ENCODE assay signal across 16 cellular contexts in the genomic region with DNA sequence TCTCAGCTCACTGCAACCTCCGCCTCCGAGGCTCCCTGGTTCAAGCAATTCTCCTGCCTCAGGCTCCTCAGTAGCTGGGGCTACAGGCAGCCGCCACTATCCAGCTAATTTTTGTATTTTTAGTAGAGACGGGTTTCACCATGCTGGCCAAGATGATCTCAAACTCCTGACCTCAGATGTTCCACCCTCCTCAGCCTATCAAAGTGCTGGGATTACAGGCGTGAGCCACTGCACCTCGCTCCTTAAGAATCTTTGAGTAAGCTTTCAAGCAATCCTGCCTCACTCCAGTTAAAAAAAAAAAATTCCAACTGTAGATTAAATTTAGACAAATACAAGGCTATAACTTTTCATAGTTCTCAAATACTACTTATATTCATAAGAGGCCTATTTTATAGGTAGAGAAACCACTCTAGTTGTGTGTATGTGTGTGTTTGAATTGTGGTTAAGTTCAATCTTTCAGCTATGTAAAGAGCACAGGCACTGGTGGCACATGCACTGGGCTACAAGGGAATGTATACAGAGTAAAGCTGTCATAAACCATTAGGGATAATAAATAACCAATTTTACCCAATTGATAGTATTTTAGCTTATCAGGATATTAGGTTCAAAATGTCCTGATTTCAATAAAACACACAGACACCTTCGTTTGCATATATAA. TPM values are rescaled to one million over a fixed set of nuclear protein-coding genes. Genes with fewer than 3 reads are reported as not detected.
A peak's percentile ranks its signal among the peaks of the same experiment; 100 is the strongest.
DNase-seq lines count a peak whose midpoint lies in the region; ATAC-seq, FAIRE-seq and TF ChIP-seq lines count a peak whose summit lies in the region.
"Had no signal": no experiment of that assay in that cellular context is flagged by ENCODE, and none has a peak within 500 bp of the region (broad histone marks: within the 10 kb centered on the region; RNA-seq: fewer than 3 reads in every experiment).

No MANE protein-coding gene starts in this region.

- 85% methylated on average over 7 of the region's 7 CpGs for WGBS in right lobe of liver (ENCODE audit: insufficient coverage, low coverage, low lambda C conversion rate, missing lambda C conversion rate)
- 98% methylated on average over 7 of the region's 7 CpGs for WGBS in HepG2 (ENCODE audit: low lambda C conversion rate)
- 88% methylated on average over 6 of the region's 7 CpGs for WGBS in K562 (ENCODE audit: insufficient coverage, low coverage, missing lambda C conversion rate)

- TF ChIP-seq RAD21 in HepG2 (CRISPR knock-in tag; IDR thresholded peaks at IDR 0.05): no peak
- TF ChIP-seq RAD21 in K562 (CRISPR knock-in tag; conservative IDR thresholded peaks at IDR 0.05 in 1 of 2, IDR thresholded peaks at IDR 0.05 in 1 of 2): no peak

- H2AFZ ChIP-seq in HepG2 (ENCODE audit: low read length): no peak overlapping the region
- no peak overlapping the region for H2AFZ ChIP-seq in K562 (ENCODE audit: low read depth, low read length)

- intact Hi-C loops in right lobe of liver (cut with DNase I): no loop called here
- intact Hi-C loops in HepG2 (cut with micrococcal nuclease; ENCODE audit: unreplicated experiment): no loop called here
- intact Hi-C loops in K562 (cut with micrococcal nuclease): no loop called here
- intact Hi-C loops in vagina (cut with DNase I): no loop called here

- peaks cover 0 to 27% (median 10%) of the 10 kb centered on the region in 4 donors for H3K4me1 ChIP-seq in right lobe of liver
- peaks cover 21% of the 10 kb centered on the region for H3K4me1 ChIP-seq in HepG2 (ENCODE audit: insufficient read depth, low read length)
- H3K4me1 ChIP-seq in K562 (replicated peaks in 1 of 2; ENCODE audit: control insufficient read depth in 2 of 2, insufficient read depth in 2 of 2, low read length in 2 of 2): no peaks in the 10 kb centered on the region
- H3K4me1 ChIP-seq in vagina: peaks cover 14% of the 10 kb centered on the region
- H3K4me1 ChIP-seq: SJSA1 had no signal

- H3K36me3 ChIP-seq in right lobe of liver: peaks cover 0 to 6% (median 0%) of the 10 kb centered on the region in 4 donors
- H3K36me3 ChIP-seq in HepG2 (replicated peaks in 1 of 2; ENCODE audit: control insufficient read depth in 1 of 2, insufficient read depth in 2 of 2, low read length in 2 of 2): peaks cover 2 to 23% of the 10 kb centered on the region in 2 experiments; a peak in 3 of 5 replicates
- peaks cover 42% of the 10 kb centered on the region for H3K36me3 ChIP-seq in K562 (ENCODE audit: control insufficient read depth, insufficient read depth, low read length)
- H3K36me3 ChIP-seq in vagina: peaks cover 0 to 17% of the 10 kb centered on the region in 2 donors

- H3K9ac ChIP-seq in HepG2 (ENCODE audit: insufficient read depth, low read depth, low read length) (no peak overlapping the region), K562 (ENCODE audit: insufficient read depth in 1 of 2, low read depth in 2 of 2, low read length in 2 of 2) (no peak overlapping the region)

- H3K9me1 ChIP-seq in K562 (ENCODE audit: control insufficient read depth, insufficient read depth, low read length): no peaks in the 10 kb centered on the region

- TF ChIP-seq EP300 in HepG2 (IDR thresholded peaks at IDR 0.05; ENCODE audit: low read depth in 2 of 2, low read length in 2 of 2) (no peak), HepG2 (CRISPR knock-in tag; IDR thresholded peaks at IDR 0.05; ENCODE audit: borderline replicate concordance) (no peak), K562 (IDR thresholded peaks at IDR 0.05; ENCODE audit: low read length) (no peak)

- CTCF ChIA-PET in HepG2 (lab: Yijun Ruan, JAX; ENCODE audit: low intra/inter-chr PET ratio, low total read pairs) (no interaction called here), K562 (lab: Yijun Ruan, JAX; ENCODE audit: low intra/inter-chr PET ratio) (no interaction called here)

- TF ChIP-seq CTCF in right lobe of liver (IDR thresholded peaks at IDR 0.05) (no peak), HepG2 (CRISPR knock-in tag; IDR thresholded peaks at IDR 0.05) (no peak), K562 (IDR thresholded peaks at IDR 0.05 in 2 of 3, conservative IDR thresholded peaks at IDR 0.05 in 1 of 3; ENCODE audit: insufficient read depth in 2 of 3, low read depth in 1 of 3, low read length in 3 of 3) (no peak), vagina (IDR thresholded peaks at IDR 0.05) (no peak)

- in situ Hi-C loops in HepG2 (cut with HindIII; ENCODE audit: extremely low pct_ligation_motif_present, low pct_unique_long_range_greater_than_20kb): no loop called here
- in situ Hi-C loops in K562 (cut with MboI): no loop called here

- H3K27ac ChIP-seq in right lobe of liver: peak overlapping the region; percentile 23 to 75 (median 63)
- no peak overlapping the region for H3K27ac ChIP-seq in HepG2 (ENCODE audit: extremely low read length, insufficient read depth, low read length)
- no peak overlapping the region for H3K27ac ChIP-seq in K562 (ENCODE audit: extremely low read depth, low read depth, low read length)
- H3K27ac ChIP-seq in vagina: peak overlapping the region; percentile 11
- H3K27ac ChIP-seq: SJSA1 had no signal

- H3K4me2 ChIP-seq in HepG2 (ENCODE audit: low read depth, low read length) (no peak overlapping the region), K562 (ENCODE audit: insufficient read depth, low read length) (no peak overlapping the region)

- H3K79me2 ChIP-seq in HepG2 (ENCODE audit: insufficient read depth, low read length) (peaks cover 2% of the 10 kb centered on the region), K562 (ENCODE audit: control insufficient read depth, insufficient read depth, low read length) (no peaks in the 10 kb centered on the region)

- no peaks in the 10 kb centered on the region for H4K20me1 ChIP-seq in HepG2 (ENCODE audit: insufficient read depth, low read length)
- no peaks in the 10 kb centered on the region for H4K20me1 ChIP-seq in K562 (replicated peaks; ENCODE audit: control insufficient read depth, insufficient read depth, low read length)

- POLR2A ChIA-PET in HepG2 (lab: Yijun Ruan, JAX): no interaction called here
- POLR2A ChIA-PET in K562 (lab: Yijun Ruan, JAX): interaction anchor here (0.8 to 1.2 kb wide), 2 partner anchors 11 to 28 kb away, joined by 3 read pairs; no protein-coding TSS in a partner anchor

- TF ChIP-seq POLR2A in right lobe of liver (IDR thresholded peaks at IDR 0.05) (no peak), HepG2 (IDR thresholded peaks at IDR 0.05; ENCODE audit: insufficient read depth in 1 of 2, low read depth in 2 of 2, low read length in 2 of 2) (no peak), K562 (conservative IDR thresholded peaks at IDR 0.05) (no peak), vagina (IDR thresholded peaks at IDR 0.05) (no peak)

- H3K27me3 ChIP-seq in right lobe of liver (no peaks in the 10 kb centered on the region), HepG2 (ENCODE audit: control insufficient read depth in 1 of 2, insufficient read depth in 2 of 2, low read length in 2 of 2) (no peaks in the 10 kb centered on the region), K562 (ENCODE audit: control insufficient read depth in 2 of 2, insufficient read depth in 2 of 2, low read length in 2 of 2) (no peaks in the 10 kb centered on the region), vagina (no peaks in the 10 kb centered on the region)
- H3K27me3 ChIP-seq: SJSA1 had no signal

- FAIRE-seq in HepG2 (lab: Jason Lieb, UNC) (no peak), K562 (lab: Jason Lieb, UNC) (no peak)
- FAIRE-seq: A204.1, GM12891 had no signal

- ATAC-seq in right lobe of liver (peak in 3 of 4 donors; percentile 15 to 39 (median 19)), HepG2 (no peak; the same call in none of the 3 replicates), K562 (peak; percentile 32; the same call in 1 of the 3 replicates), left lobe of liver (peak; percentile 42)

- H3K4me3 ChIP-seq in right lobe of liver (no peak overlapping the region), HepG2 (replicated peaks in 1 of 3; ENCODE audit: insufficient read depth in 1 of 3, low read depth in 2 of 3, low read length in 3 of 3) (no peak overlapping the region), K562 (no peak overlapping the region), vagina (no peak overlapping the region)
- H3K4me3 ChIP-seq: SJSA1 had no signal

- no peaks in the 10 kb centered on the region for H3K9me3 ChIP-seq in right lobe of liver
- H3K9me3 ChIP-seq in HepG2 (ENCODE audit: low read length): no peaks in the 10 kb centered on the region
- no peaks in the 10 kb centered on the region for H3K9me3 ChIP-seq in K562 (replicated peaks; ENCODE audit: control insufficient read depth, insufficient read depth, low read depth, low read length)
- no peaks in the 10 kb centered on the region for H3K9me3 ChIP-seq in vagina
- H3K9me3 ChIP-seq: SJSA1 had no signal

- BruUV-seq in HepG2 (replicated peaks; lab: Mats Ljungman, UMichigan) (no TSS peak), K562 (replicated peaks; lab: Mats Ljungman, UMichigan) (no TSS peak)

- DNase-seq in right lobe of liver (no peak), HepG2 (ENCODE audit: low spot score) (no peak), K562 (ENCODE audit: extremely low read depth in 1 of 4, low spot score in 3 of 4) (no peak), left lobe of liver (ENCODE audit: low spot score) (no peak), vagina (ENCODE audit: extremely low spot score in 2 of 2) (no peak), mucosa of gallbladder (ENCODE audit: low spot score) (no peak), AG20443 (ENCODE audit: low spot score) (no peak), COR-L47 (lab: John Stamatoyannopoulos, UW) (no peak)
- DNase-seq: GF-D8, NCI-H1105 treated with DMSO at 0.1 percent for 48 hours, NCI-H187 treated with DMSO at 0.1 percent for 48 hours, NCI-H526 treated with DMSO at 0.1 percent for 48 hours, RPMI8226 had no signal

RNA-seq across cellular contexts. Expression of a gene that starts 50.6 kb away (rescaled TPM):
- total RNA-seq in right lobe of liver (1 to 10 TPM; 3.7 to 9.1 (median 7.6) TPM), HepG2 (2016; rRNA removed; fragmentation: Illumina TruSeq; extraction: Trizol) (23.3 and 24.6 TPM in 2 replicates), K562 (2014; rRNA removed) (12.7 and 13.7 TPM in 2 replicates), K562 (2014; rRNA removed; fragmentation: Illumina TruSeq; extraction: Trizol) (23.4 and 24.9 TPM in 2 replicates), K562 (2015; rRNA removed; fragmentation: Illumina TruSeq; extraction: Trizol) (18.5 and 20.5 TPM in 2 replicates), K562 (2021) (16.8 and 17.7 TPM in 2 replicates), left lobe of liver (3.9 TPM), vagina (19.2 TPM), mucosa of gallbladder (19.4 TPM)
- total RNA-seq in HepG2 (2016; cell fraction: cytosol; rRNA removed; fragmentation: Illumina TruSeq; extraction: Trizol; ENCODE audit: low read depth): 7.5 and 10.7 TPM in 2 replicates
- total RNA-seq in HepG2 (2016; cell fraction: insoluble cytoplasmic fraction; rRNA removed; fragmentation: Illumina TruSeq; extraction: Trizol): 20.2 and 24.5 TPM in 2 replicates
- total RNA-seq in HepG2 (2016; cell fraction: membrane; rRNA removed; fragmentation: Illumina TruSeq; extraction: Trizol): 7.0 and 11.4 TPM in 2 replicates
- 45.4 and 49.6 TPM in 2 replicates for total RNA-seq in HepG2 (2016; cell fraction: nucleus; rRNA removed; fragmentation: Illumina TruSeq; extraction: Trizol)
- polyA plus RNA-seq in HepG2 (2011; rRNA removed) (7.3 and 7.7 TPM in 2 replicates), K562 (2011; rRNA removed) (13.9 and 17.1 TPM in 2 replicates), K562 (2014; fragmentation: Illumina TruSeq; extraction: Trizol) (9.9 and 10.9 TPM in 2 replicates), K562 (2014; fragmentation: Nextera tagmentation; extraction: Ambion mirVana) (1 to 10 TPM; 2.7 to 3.6 TPM), K562 (2014; rRNA removed) (7.7 and 12.5 TPM in 2 replicates)
- 3.5 and 5.4 TPM in 2 replicates for polyA plus RNA-seq in HepG2 (2011; cell fraction: cytosol; rRNA removed)
- 8.0 and 8.2 TPM in 2 replicates for polyA plus RNA-seq in HepG2 (2011; cell fraction: nucleus; rRNA removed)
- 7.9 and 14.6 TPM in 2 replicates for polyA plus RNA-seq in HepG2 (2012)
- polyA plus RNA-seq in HepG2 (2016; cell fraction: cytosol; fragmentation: Illumina TruSeq; extraction: Trizol; ENCODE audit: low read depth): 0.24 and 0.26 TPM in 2 replicates
- polyA plus RNA-seq in HepG2 (2016; cell fraction: insoluble cytoplasmic fraction; fragmentation: Illumina TruSeq; extraction: Trizol; ENCODE audit: low read depth): 6.9 and 7.6 TPM in 2 replicates
- 0.79 and 1.0 TPM in 2 replicates for polyA plus RNA-seq in HepG2 (2016; cell fraction: membrane; fragmentation: Illumina TruSeq; extraction: Trizol; ENCODE audit: low read depth)
- polyA plus RNA-seq in HepG2 (2016; cell fraction: nucleus; fragmentation: Illumina TruSeq; extraction: Trizol; ENCODE audit: insufficient read depth, low read depth): 9.7 TPM in 2 replicates
- polyA minus RNA-seq in HepG2 (2011; rRNA and poly(A)+ RNA removed; ENCODE audit: low replicate concordance): 20.8 and 24.5 TPM in 2 replicates
- polyA minus RNA-seq in HepG2 (2011; cell fraction: cytosol; rRNA and poly(A)+ RNA removed): 14.7 and 19.0 TPM in 2 replicates
- polyA minus RNA-seq in HepG2 (2011; cell fraction: nucleus; rRNA and poly(A)+ RNA removed): 125 and 131 TPM in 2 replicates
- 73.3 and 301 TPM in 2 replicates for total RNA-seq in K562 (2011; cell fraction: chromatin; rRNA removed; ENCODE audit: low replicate concordance)
- total RNA-seq in K562 (2011; cell fraction: nucleolus; rRNA removed): 30.5 and 43.6 TPM in 2 replicates
- total RNA-seq in K562 (2011; cell fraction: nucleoplasm; rRNA removed): 73.5 and 111 TPM in 2 replicates
- 6.1 and 7.1 TPM in 2 replicates for polyA plus RNA-seq in K562 (2011; cell fraction: cytosol; rRNA removed)
- 20.9 and 22.2 TPM in 2 replicates for polyA plus RNA-seq in K562 (2011; cell fraction: nucleus; rRNA removed)
- polyA plus RNA-seq in K562 (2012): 6.6 and 7.2 TPM in 2 replicates
- 163 and 185 TPM in 2 replicates for polyA minus RNA-seq in K562 (2011; rRNA and poly(A)+ RNA removed)
- 19.0 and 22.0 TPM in 2 replicates for polyA minus RNA-seq in K562 (2011; cell fraction: cytosol; rRNA and poly(A)+ RNA removed)
- polyA minus RNA-seq in K562 (2011; cell fraction: nucleus; rRNA and poly(A)+ RNA removed): 56.8 and 88.0 TPM in 2 replicates

Comparison
In these comparisons a context has a peak if more than half of its experiments do, and no peak if none do; other contexts are left out.
1. H3K27ac ChIP-seq: peak in right lobe of liver (3 of 3) and vagina (single experiment); none in HepG2 (single experiment) and K562 (single experiment).